Comparison of ENCODE assay signal across 27 cellular contexts in genomic region chr3:31504230-31504629, GRCh38.
"Had no signal": no experiment of that assay in that cellular context is flagged by ENCODE, and none has a peak within 500 bp of the region (broad histone marks: within the 10 kb centered on the region; RNA-seq: fewer than 3 reads in every experiment).

No MANE protein-coding gene starts in this region.

- H3K27me3 ChIP-seq: MG63, Peyer's patch, SJCRH30 had no signal

- H3K36me3 Mint-ChIP-seq: activated naive CD8-positive, alpha-beta T cell treated with anti-CD3 and anti-CD28 coated beads for 36 hours had no signal

- H3K36me3 ChIP-seq: MG63, Peyer's patch, SJCRH30 had no signal

- H3K9me3 ChIP-seq: MG63, Peyer's patch, SJCRH30, SK-N-SH had no signal

- ATAC-seq: activated CD4-positive, alpha-beta T cell treated with anti-CD3 and anti-CD28 coated beads for 36 hours; activated CD8-positive, alpha-beta T cell treated with anti-CD3 and anti-CD28 coated beads for 36 hours; activated T-cell treated with anti-CD3 and anti-CD28 coated beads, Interleukin-2, amount 50 U/mL, for 72 hours had no signal

- H3K27me3 Mint-ChIP-seq: activated CD4-positive, alpha-beta T cell treated with anti-CD3 and anti-CD28 coated beads for 36 hours; activated CD8-positive, alpha-beta T cell treated with anti-CD3 and anti-CD28 coated beads for 36 hours; activated naive CD8-positive, alpha-beta T cell treated with anti-CD3 and anti-CD28 coated beads for 36 hours had no signal

- H3K9me3 Mint-ChIP-seq: activated CD8-positive, alpha-beta T cell treated with anti-CD3 and anti-CD28 coated beads for 36 hours; activated naive CD8-positive, alpha-beta T cell treated with anti-CD3 and anti-CD28 coated beads for 36 hours; activated T-cell treated with anti-CD3 and anti-CD28 coated beads, Interleukin-2, amount 50 U/mL, for 72 hours; activated T-helper 2 cell treated with anti-CD3 and anti-CD28 coated beads, Interferon-gamma antibody, Interleukin-2, Interleukin-4, amounts not matched to agents 10 μg/mL and 5 μg/mL and 100 μg/mL, durations not matched to agents 14 hours and 24 hours and 36 hours had no signal

- H3K4me3 ChIP-seq: MG63, Peyer's patch, SJCRH30 had no signal

- H3K4me1 ChIP-seq: Peyer's patch, SJCRH30 had no signal

- DNase-seq: activated CD4-positive, alpha-beta T cell treated with anti-CD3 and anti-CD28 coated beads for 36 hours; activated CD4-positive, alpha-beta T cell treated with anti-CD3 and anti-CD28 coated beads, Interleukin-2, amount 50 U/mL, for 1 hour; activated CD8-positive, alpha-beta memory T cell treated with anti-CD3 and anti-CD28 coated beads, Interleukin-2, amount 50 U/mL, for 4 hours; activated CD8-positive, alpha-beta T cell treated with anti-CD3 and anti-CD28 coated beads for 36 hours; activated gamma-delta T cell treated with Interleukin-2 at 50 U/mL for 16 hours; activated naive CD4-positive, alpha-beta T cell treated with anti-CD3 and anti-CD28 coated beads, Interleukin-2, amount 10 ng/mL, durations not matched to agents 7 days and 5 days; activated naive CD8-positive, alpha-beta T cell treated with anti-CD3 and anti-CD28 coated beads for 36 hours; activated T-cell treated with anti-CD3 and anti-CD28 coated beads, Interleukin-2, amount 50 U/mL, for 72 hours; MG63; MV-4-11; NCI-H1092 treated with DMSO at 0.1 percent for 48 hours; NCI-H1694; NCI-H2029; NCI-H2107; NCI-H2171 treated with DMSO at 0.1 percent for 48 hours; NCI-H226; NCI-H526; NCI-H82; Peyer's patch; Right ventricle myocardium superior; SJCRH30; SK-N-SH; T-helper 1 cell had no signal

- H3K27ac Mint-ChIP-seq: activated CD4-positive, alpha-beta T cell treated with anti-CD3 and anti-CD28 coated beads for 36 hours; activated CD8-positive, alpha-beta T cell treated with anti-CD3 and anti-CD28 coated beads for 36 hours; activated naive CD4-positive, alpha-beta T cell treated with anti-CD3 and anti-CD28 coated beads, Interleukin-2, amount 10 ng/mL, durations not matched to agents 7 days and 5 days; activated naive CD8-positive, alpha-beta T cell treated with anti-CD3 and anti-CD28 coated beads for 36 hours; activated T-cell treated with anti-CD3 and anti-CD28 coated beads, Interleukin-2, amount 50 U/mL, for 72 hours; activated T-helper 2 cell treated with anti-CD3 and anti-CD28 coated beads, Interferon-gamma antibody, Interleukin-2, Interleukin-4, amounts not matched to agents 10 μg/mL and 5 μg/mL and 100 μg/mL, durations not matched to agents 14 hours and 24 hours and 36 hours had no signal

- H3K4me2 ChIP-seq: KMS-11, SK-N-SH had no signal

- H3K9me2 ChIP-seq: SK-N-SH had no signal

- H3K4me3 Mint-ChIP-seq: activated CD4-positive, alpha-beta T cell treated with anti-CD3 and anti-CD28 coated beads for 36 hours; activated CD8-positive, alpha-beta T cell treated with anti-CD3 and anti-CD28 coated beads for 36 hours; activated naive CD4-positive, alpha-beta T cell treated with anti-CD3 and anti-CD28 coated beads, Interleukin-2, amount 10 ng/mL, durations not matched to agents 7 days and 5 days; activated naive CD8-positive, alpha-beta T cell treated with anti-CD3 and anti-CD28 coated beads for 36 hours; activated T-cell treated with anti-CD3 and anti-CD28 coated beads, Interleukin-2, amount 50 U/mL, for 72 hours had no signal

- H3K27ac ChIP-seq: KMS-11, Peyer's patch, RWPE1, SJCRH30, VCaP had no signal
